ENCODE assay signal across 11 cellular contexts in the genomic region with DNA sequence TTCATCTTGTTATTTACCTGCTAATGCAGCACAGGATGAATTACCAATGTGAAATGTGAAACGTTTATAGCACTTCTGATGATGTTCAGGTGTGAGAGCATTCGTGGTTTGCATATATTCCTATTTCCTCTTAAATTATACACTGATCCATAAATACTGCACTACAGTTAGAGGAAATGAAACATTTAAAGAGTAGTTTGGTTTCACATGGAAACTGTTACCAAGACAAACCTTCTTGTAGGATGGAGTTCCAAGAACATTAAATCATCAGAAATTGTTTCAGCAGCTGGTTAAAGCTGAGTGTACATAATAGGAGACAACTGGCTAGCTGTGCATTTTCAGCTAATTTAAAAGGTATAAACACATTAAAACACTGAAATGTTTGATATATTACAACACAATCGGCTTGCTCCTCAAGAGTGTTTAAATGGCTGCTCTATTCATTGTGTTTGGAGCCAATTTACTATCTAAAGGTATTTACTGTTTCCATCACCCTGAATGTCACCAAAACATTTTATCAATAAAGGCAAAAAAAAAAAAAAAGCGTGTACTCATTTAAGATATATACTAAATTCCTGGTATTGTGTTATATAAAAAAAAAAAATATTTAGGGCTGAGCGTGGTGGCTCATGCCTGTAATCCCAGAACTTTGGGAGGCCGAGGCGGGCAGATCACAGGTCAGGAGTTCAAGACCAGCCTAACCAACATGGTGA.
A peak's percentile ranks its signal among the peaks of the same experiment; 100 is the strongest.
DNase-seq lines count a peak whose midpoint lies in the region; ATAC-seq, FAIRE-seq and TF ChIP-seq lines count a peak whose summit lies in the region.
"Had no signal": no experiment of that assay in that cellular context is flagged by ENCODE, and none has a peak within 500 bp of the region (broad histone marks: within the 10 kb centered on the region; RNA-seq: fewer than 3 reads in every experiment).

No MANE protein-coding gene starts in this region.

- H3K27me3 ChIP-seq in mammary epithelial cell (ENCODE audit: insufficient read depth, low read length) = no peaks in the 10 kb centered on the region
- H3K27me3 ChIP-seq in breast epithelium = no peaks in the 10 kb centered on the region
- no peaks in the 10 kb centered on the region for H3K27me3 ChIP-seq in thoracic aorta (replicated peaks; ENCODE audit: insufficient read depth)

- TF ChIP-seq POLR2A in breast epithelium (IDR thresholded peaks at IDR 0.05) = no peak
- TF ChIP-seq POLR2A in H54 (IDR thresholded peaks at IDR 0.05; ENCODE audit: low read depth, low read length) = no peak

- CTCF ChIA-PET in mammary epithelial cell (lab: Charles Lee; ENCODE audit: low non-redundant PET) = no interaction called here

- FAIRE-seq in endometrium (lab: Jason Lieb, UNC) = peak; percentile 50
- FAIRE-seq in H54 (lab: Jason Lieb, UNC) = no peak

- H3K27ac ChIP-seq in mammary epithelial cell (ENCODE audit: insufficient read depth, low read depth, low read length) (no peak overlapping the region), breast epithelium (no peak overlapping the region), thoracic aorta (no peak overlapping the region)
- H3K27ac ChIP-seq: VCaP had no signal

- dilution Hi-C loops in mammary epithelial cell (cut with HindIII; ENCODE audit: low sequenced_read_pairs) = no loop called here

- H3K9ac ChIP-seq in mammary epithelial cell (ENCODE audit: insufficient read depth, low read length) = no peak overlapping the region

- no peak for TF ChIP-seq CTCF in mammary epithelial cell (conservative IDR thresholded peaks at IDR 0.05 in 1 of 2, IDR thresholded peaks at IDR 0.05 in 1 of 2; ENCODE audit: extremely low read depth in 1 of 2, insufficient read depth in 1 of 2, low read depth in 1 of 2, low read length in 2 of 2)
- TF ChIP-seq CTCF in breast epithelium (IDR thresholded peaks at IDR 0.05) = no peak
- no peak for TF ChIP-seq CTCF in thoracic aorta (IDR thresholded peaks at IDR 0.05)

- no peaks in the 10 kb centered on the region for H3K4me1 ChIP-seq in mammary epithelial cell (ENCODE audit: insufficient read depth, low read length)
- H3K4me1 ChIP-seq in breast epithelium = no peaks in the 10 kb centered on the region
- H3K4me1 ChIP-seq in thoracic aorta (ENCODE audit: control insufficient read depth in 1 of 2, low read depth in 2 of 2) = peaks cover 4 to 23% of the 10 kb centered on the region in 2 donors

- BruUV-seq in mammary epithelial cell (replicated peaks; lab: Mats Ljungman, UMichigan) = no TSS peak

- no peak overlapping the region for H3K4me2 ChIP-seq in mammary epithelial cell (ENCODE audit: insufficient read depth, low read depth, low read length)

- peak; percentile 60 for ATAC-seq in thoracic aorta (ENCODE audit: insufficient number of reproducible peaks, low FRiP score, low read depth)
- ATAC-seq in GM21526 (IDR thresholded peaks at IDR 0.05; ENCODE audit: low FRiP score, unreplicated experiment) = no peak

- H3K79me2 ChIP-seq in mammary epithelial cell (ENCODE audit: insufficient read depth, low read length) = no peaks in the 10 kb centered on the region

- H3K36me3 ChIP-seq in mammary epithelial cell (ENCODE audit: insufficient read depth, low read length) = no peaks in the 10 kb centered on the region
- H3K36me3 ChIP-seq in breast epithelium = no peaks in the 10 kb centered on the region
- no peaks in the 10 kb centered on the region for H3K36me3 ChIP-seq in thoracic aorta

- no peak overlapping the region for H2AFZ ChIP-seq in mammary epithelial cell (ENCODE audit: low read depth, low read length)

- intact Hi-C loops in mammary epithelial cell (cut with micrococcal nuclease) = no loop called here
- intact Hi-C loops in breast epithelium (cut with DNase I; ENCODE audit: low total_unique reads) = no loop called here

- in situ Hi-C loops in mammary epithelial cell (cut with MboI; ENCODE audit: low sequenced_read_pairs in 2 of 2) = no loop called here

- DNase-seq in mammary epithelial cell = peak; percentile 26
- DNase-seq in breast epithelium (ENCODE audit: low spot score in 2 of 2) = no peak
- peak; percentile 10 for DNase-seq in HT1080 (ENCODE audit: low read depth)
- DNase-seq in thoracic aorta (ENCODE audit: low spot score) = no peak
- DNase-seq in H54 (ENCODE audit: insufficient read length, low spot score) = no peak
- DNase-seq in HuH-7.5 (ENCODE audit: low spot score) = no peak
- DNase-seq: DMS79 treated with DMSO at 0.1 percent for 48 hours, foreskin melanocyte had no signal

- H3K4me3 ChIP-seq in mammary epithelial cell (replicated peaks in 1 of 3; ENCODE audit: insufficient read depth in 1 of 3, low read depth in 2 of 3, low read length in 3 of 3) = no peak overlapping the region
- H3K4me3 ChIP-seq in breast epithelium = no peak overlapping the region
- H3K4me3 ChIP-seq in thoracic aorta = no peak overlapping the region

- WGBS in mammary epithelial cell (ENCODE audit: low coverage, missing lambda C conversion rate) = 65% methylated on average over 7 of the region's 7 CpGs

- H3K9me3 ChIP-seq in mammary epithelial cell (replicated peaks; ENCODE audit: insufficient read depth, low read length) (no peaks in the 10 kb centered on the region), breast epithelium (no peaks in the 10 kb centered on the region), thoracic aorta (no peaks in the 10 kb centered on the region)

- H4K20me1 ChIP-seq in mammary epithelial cell (ENCODE audit: insufficient read depth, low read length) = no peaks in the 10 kb centered on the region

Comparison
In these comparisons a context has a peak if more than half of its experiments do, and no peak if none do; other contexts are left out.
1. DNase-seq: peak in mammary epithelial cell (single experiment) and HT1080 (single experiment); none in breast epithelium (0 of 2), thoracic aorta (single experiment), H54 (single experiment) and HuH-7.5 (single experiment).